In genomic region chr1:94103608-94104007, GRCh38 we compare ENCODE assay signal across 19 cellular contexts. TPM values are rescaled to one million over a fixed set of nuclear protein-coding genes. Genes with fewer than 3 reads are reported as not detected.
DNase-seq lines count a peak whose midpoint lies in the region; ATAC-seq and TF ChIP-seq lines count a peak whose summit lies in the region.
"Had no signal": no experiment of that assay in that cellular context is flagged by ENCODE, and none has a peak within 500 bp of the region (broad histone marks: within the 10 kb centered on the region; RNA-seq: fewer than 3 reads in every experiment).

No MANE protein-coding gene starts in this region.

- no peak overlapping the region for H3K9ac ChIP-seq in parathyroid adenoma
- H3K9ac ChIP-seq: BLaER1 had no signal

- TF ChIP-seq CTCF in RWPE2 (IDR thresholded peaks at IDR 0.05; ENCODE audit: poor library complexity, severe bottlenecking), result no peak
- no peak for TF ChIP-seq CTCF in epithelial cell of esophagus (IDR thresholded peaks at IDR 0.05; ENCODE audit: insufficient read depth, low read depth, low read length, missing control alignments)
- no peak for TF ChIP-seq CTCF in parathyroid adenoma (IDR thresholded peaks at IDR 0.05)
- no peak for TF ChIP-seq CTCF in tibial nerve (IDR thresholded peaks at IDR 0.05)

- no peaks in the 10 kb centered on the region for H3K27me3 ChIP-seq in RWPE2 (ENCODE audit: insufficient read depth, poor library complexity, severe bottlenecking)
- H3K27me3 ChIP-seq in parathyroid adenoma (ENCODE audit: control insufficient read depth, insufficient read depth, low read length), result no peaks in the 10 kb centered on the region
- peaks cover 0 to 2% of the 10 kb centered on the region in 2 donors for H3K27me3 ChIP-seq in tibial nerve
- H3K27me3 ChIP-seq: SJSA1 had no signal

- no peak for TF ChIP-seq POLR2A in tibial nerve (IDR thresholded peaks at IDR 0.05)

- TF ChIP-seq EP300 in tibial nerve (IDR thresholded peaks at IDR 0.05), result no peak

- H3K4me1 ChIP-seq in RWPE2 (ENCODE audit: insufficient read depth, poor library complexity, severe bottlenecking) (peaks cover 16% of the 10 kb centered on the region), parathyroid adenoma (peaks cover 37% of the 10 kb centered on the region), tibial nerve (peaks cover 0 to 15% (median 0%) of the 10 kb centered on the region in 4 donors)

- peak; percentile 31 for DNase-seq in HPDE6-E6E7 (ENCODE audit: extremely low spot score)
- no peak for DNase-seq in RWPE2 (ENCODE audit: low spot score)
- DNase-seq in epithelial cell of esophagus (ENCODE audit: low read depth), result peak; percentile 58
- no peak for DNase-seq in activated effector memory CD4-positive, alpha-beta T cell treated with Interleukin-2 at 50 U/mL for 16 hours
- DNase-seq in tibial nerve (ENCODE audit: low spot score in 2 of 2), result no peak
- DNase-seq in NCI-H146 treated with DMSO at 0.1 percent for 48 hours (lab: John Stamatoyannopoulos, UW; ENCODE audit: unreplicated experiment), result no peak
- DNase-seq: CD8-positive, alpha-beta T cell; DMS79 treated with DMSO at 0.1 percent for 48 hours; KBM-7; NCI-H1436 treated with DMSO at 0.1 percent for 48 hours; NCI-H2081; NCI-H2227 treated with DMSO at 0.1 percent for 48 hours; NCI-H69 had no signal

- no peak overlapping the region for H3K27ac ChIP-seq in RWPE2 (ENCODE audit: poor library complexity, severe bottlenecking)
- peak overlapping the region; percentile 99 for H3K27ac ChIP-seq in parathyroid adenoma
- no peak overlapping the region for H3K27ac ChIP-seq in tibial nerve
- H3K27ac ChIP-seq: BLaER1, SJSA1 had no signal

- peak overlapping the region; percentile 38 for H2AFZ ChIP-seq in parathyroid adenoma

- ATAC-seq in RWPE2 (ENCODE audit: low read depth) (peak; percentile 53), HG03108 (IDR thresholded peaks at IDR 0.05; ENCODE audit: unreplicated experiment) (no peak)
- ATAC-seq: CD8-positive, alpha-beta T cell; HCT116 had no signal

- WGBS in tibial nerve, 2 donors, result 78 to 88% methylated on average over 3 to 4 of the region's 4 CpGs

- H3K36me3 ChIP-seq in RWPE2 (ENCODE audit: low read depth) (no peaks in the 10 kb centered on the region), parathyroid adenoma (ENCODE audit: control insufficient read depth, insufficient read depth, low read length) (no peaks in the 10 kb centered on the region), tibial nerve (no peaks in the 10 kb centered on the region)
- H3K36me3 ChIP-seq: BLaER1, SJSA1 had no signal

- no peak overlapping the region for H3K4me2 ChIP-seq in parathyroid adenoma (ENCODE audit: low read length)

- H3K9me3 ChIP-seq in RWPE2 (ENCODE audit: severe bottlenecking) (no peaks in the 10 kb centered on the region), parathyroid adenoma (ENCODE audit: control insufficient read depth, low read length) (no peaks in the 10 kb centered on the region), tibial nerve (no peaks in the 10 kb centered on the region)
- H3K9me3 ChIP-seq: BLaER1, SJSA1 had no signal

- no peak overlapping the region for H3K4me3 ChIP-seq in RWPE2 (ENCODE audit: severe bottlenecking)
- no peak overlapping the region for H3K4me3 ChIP-seq in epithelial cell of esophagus (ENCODE audit: low read length)
- H3K4me3 ChIP-seq in parathyroid adenoma (ENCODE audit: low read depth, low read length), result no peak overlapping the region
- no peak overlapping the region for H3K4me3 ChIP-seq in tibial nerve
- H3K4me3 ChIP-seq: BLaER1, SJSA1 had no signal

- H3K79me2 ChIP-seq in parathyroid adenoma, result no peaks in the 10 kb centered on the region

RNA-seq across cellular contexts. Expression of gene ABCA4, which starts 17.3 kb away (rescaled TPM):
- under 1 TPM in 2 of 4 donors, not detected in 2; 0.20 to 0.21 TPM for total RNA-seq in tibial nerve
- total RNA-seq: A172; CD8-positive, alpha-beta T cell had no signal

Comparison
In these comparisons a context has a peak if more than half of its experiments do, and no peak if none do; other contexts are left out.
1. DNase-seq: peak in HPDE6-E6E7 (single experiment) and epithelial cell of esophagus (single experiment); none in RWPE2 (single experiment), activated effector memory CD4-positive, alpha-beta T cell treated with Interleukin-2 at 50 U/mL for 16 hours (single experiment), tibial nerve (0 of 2) and NCI-H146 treated with DMSO at 0.1 percent for 48 hours (single experiment).